2 cellular contexts compared by ENCODE assay signal in genomic region chr12:122949816-122950215, GRCh38.
TF ChIP-seq lines count a peak whose summit lies in the region.

No MANE protein-coding gene starts in this region.

TF ChIP-seq in SK-N-SH, 30 proteins besides CTCF, POLR2A, EP300 and RAD21 (continued from another document):
- TF ChIP-seq, protein P1, sequence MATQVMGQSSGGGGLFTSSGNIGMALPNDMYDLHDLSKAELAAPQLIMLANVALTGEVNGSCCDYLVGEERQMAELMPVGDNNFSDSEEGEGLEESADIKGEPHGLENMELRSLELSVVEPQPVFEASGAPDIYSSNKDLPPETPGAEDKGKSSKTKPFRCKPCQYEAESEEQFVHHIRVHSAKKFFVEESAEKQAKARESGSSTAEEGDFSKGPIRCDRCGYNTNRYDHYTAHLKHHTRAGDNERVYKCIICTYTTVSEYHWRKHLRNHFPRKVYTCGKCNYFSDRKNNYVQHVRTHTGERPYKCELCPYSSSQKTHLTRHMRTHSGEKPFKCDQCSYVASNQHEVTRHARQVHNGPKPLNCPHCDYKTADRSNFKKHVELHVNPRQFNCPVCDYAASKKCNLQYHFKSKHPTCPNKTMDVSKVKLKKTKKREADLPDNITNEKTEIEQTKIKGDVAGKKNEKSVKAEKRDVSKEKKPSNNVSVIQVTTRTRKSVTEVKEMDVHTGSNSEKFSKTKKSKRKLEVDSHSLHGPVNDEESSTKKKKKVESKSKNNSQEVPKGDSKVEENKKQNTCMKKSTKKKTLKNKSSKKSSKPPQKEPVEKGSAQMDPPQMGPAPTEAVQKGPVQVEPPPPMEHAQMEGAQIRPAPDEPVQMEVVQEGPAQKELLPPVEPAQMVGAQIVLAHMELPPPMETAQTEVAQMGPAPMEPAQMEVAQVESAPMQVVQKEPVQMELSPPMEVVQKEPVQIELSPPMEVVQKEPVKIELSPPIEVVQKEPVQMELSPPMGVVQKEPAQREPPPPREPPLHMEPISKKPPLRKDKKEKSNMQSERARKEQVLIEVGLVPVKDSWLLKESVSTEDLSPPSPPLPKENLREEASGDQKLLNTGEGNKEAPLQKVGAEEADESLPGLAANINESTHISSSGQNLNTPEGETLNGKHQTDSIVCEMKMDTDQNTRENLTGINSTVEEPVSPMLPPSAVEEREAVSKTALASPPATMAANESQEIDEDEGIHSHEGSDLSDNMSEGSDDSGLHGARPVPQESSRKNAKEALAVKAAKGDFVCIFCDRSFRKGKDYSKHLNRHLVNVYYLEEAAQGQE (IDR thresholded peaks at IDR 0.05; ENCODE audit: low read depth, low read length) = no peak
- TF ChIP-seq GABPA (IDR thresholded peaks at IDR 0.05; ENCODE audit: low read depth) (no peak), SMC3 (IDR thresholded peaks at IDR 0.05; ENCODE audit: low read depth, low read length) (no peak), NFIC (IDR thresholded peaks at IDR 0.05; ENCODE audit: borderline replicate concordance) (no peak), MEF2A (IDR thresholded peaks at IDR 0.05; ENCODE audit: borderline replicate concordance, low read depth) (no peak), FOSL2 (IDR thresholded peaks at IDR 0.05; ENCODE audit: borderline replicate concordance, low read depth) (no peak), ELF1 (IDR thresholded peaks at IDR 0.05) (no peak), USF2 (IDR thresholded peaks at IDR 0.05; ENCODE audit: borderline replicate concordance, low read depth, low read length) (no peak), RXRA (IDR thresholded peaks at IDR 0.05; ENCODE audit: borderline replicate concordance, low read depth) (no peak), TCF12 (IDR thresholded peaks at IDR 0.05) (no peak), NRF1 (IDR thresholded peaks at IDR 0.05; ENCODE audit: low read depth, low read length) (no peak), TEAD4 (IDR thresholded peaks at IDR 0.05; ENCODE audit: borderline replicate concordance, insufficient read depth) (no peak), EZH2phosphoT487 (IDR thresholded peaks at IDR 0.05; ENCODE audit: borderline replicate concordance, low read depth) (no peak), JUND (IDR thresholded peaks at IDR 0.05) (no peak)
- TF ChIP-seq, protein P2, sequence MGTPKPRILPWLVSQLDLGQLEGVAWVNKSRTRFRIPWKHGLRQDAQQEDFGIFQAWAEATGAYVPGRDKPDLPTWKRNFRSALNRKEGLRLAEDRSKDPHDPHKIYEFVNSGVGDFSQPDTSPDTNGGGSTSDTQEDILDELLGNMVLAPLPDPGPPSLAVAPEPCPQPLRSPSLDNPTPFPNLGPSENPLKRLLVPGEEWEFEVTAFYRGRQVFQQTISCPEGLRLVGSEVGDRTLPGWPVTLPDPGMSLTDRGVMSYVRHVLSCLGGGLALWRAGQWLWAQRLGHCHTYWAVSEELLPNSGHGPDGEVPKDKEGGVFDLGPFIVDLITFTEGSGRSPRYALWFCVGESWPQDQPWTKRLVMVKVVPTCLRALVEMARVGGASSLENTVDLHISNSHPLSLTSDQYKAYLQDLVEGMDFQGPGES (IDR thresholded peaks at IDR 0.05; ENCODE audit: low read depth, low read length) = no peak

TF ChIP-seq in SK-N-SH treated with all-trans-retinoic acid at 6 μM for 48 hours, 23 proteins besides CTCF, POLR2A, EP300 and RAD21 (continued from another document):
- TF ChIP-seq, protein P3, sequence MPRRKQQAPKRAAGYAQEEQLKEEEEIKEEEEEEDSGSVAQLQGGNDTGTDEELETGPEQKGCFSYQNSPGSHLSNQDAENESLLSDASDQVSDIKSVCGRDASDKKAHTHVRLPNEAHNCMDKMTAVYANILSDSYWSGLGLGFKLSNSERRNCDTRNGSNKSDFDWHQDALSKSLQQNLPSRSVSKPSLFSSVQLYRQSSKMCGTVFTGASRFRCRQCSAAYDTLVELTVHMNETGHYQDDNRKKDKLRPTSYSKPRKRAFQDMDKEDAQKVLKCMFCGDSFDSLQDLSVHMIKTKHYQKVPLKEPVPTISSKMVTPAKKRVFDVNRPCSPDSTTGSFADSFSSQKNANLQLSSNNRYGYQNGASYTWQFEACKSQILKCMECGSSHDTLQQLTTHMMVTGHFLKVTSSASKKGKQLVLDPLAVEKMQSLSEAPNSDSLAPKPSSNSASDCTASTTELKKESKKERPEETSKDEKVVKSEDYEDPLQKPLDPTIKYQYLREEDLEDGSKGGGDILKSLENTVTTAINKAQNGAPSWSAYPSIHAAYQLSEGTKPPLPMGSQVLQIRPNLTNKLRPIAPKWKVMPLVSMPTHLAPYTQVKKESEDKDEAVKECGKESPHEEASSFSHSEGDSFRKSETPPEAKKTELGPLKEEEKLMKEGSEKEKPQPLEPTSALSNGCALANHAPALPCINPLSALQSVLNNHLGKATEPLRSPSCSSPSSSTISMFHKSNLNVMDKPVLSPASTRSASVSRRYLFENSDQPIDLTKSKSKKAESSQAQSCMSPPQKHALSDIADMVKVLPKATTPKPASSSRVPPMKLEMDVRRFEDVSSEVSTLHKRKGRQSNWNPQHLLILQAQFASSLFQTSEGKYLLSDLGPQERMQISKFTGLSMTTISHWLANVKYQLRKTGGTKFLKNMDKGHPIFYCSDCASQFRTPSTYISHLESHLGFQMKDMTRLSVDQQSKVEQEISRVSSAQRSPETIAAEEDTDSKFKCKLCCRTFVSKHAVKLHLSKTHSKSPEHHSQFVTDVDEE (CRISPR knock-in tag; IDR thresholded peaks at IDR 0.05) = no peak
- no peak for TF ChIP-seq CSDC2 (CRISPR knock-in tag; IDR thresholded peaks at IDR 0.05)
- no peak for TF ChIP-seq ZNF8 (CRISPR knock-in tag; IDR thresholded peaks at IDR 0.05)
- no peak for TF ChIP-seq OSR1 (CRISPR knock-in tag; IDR thresholded peaks at IDR 0.05)
